ENCODE assay signal across 31 cellular contexts in the genomic region with DNA sequence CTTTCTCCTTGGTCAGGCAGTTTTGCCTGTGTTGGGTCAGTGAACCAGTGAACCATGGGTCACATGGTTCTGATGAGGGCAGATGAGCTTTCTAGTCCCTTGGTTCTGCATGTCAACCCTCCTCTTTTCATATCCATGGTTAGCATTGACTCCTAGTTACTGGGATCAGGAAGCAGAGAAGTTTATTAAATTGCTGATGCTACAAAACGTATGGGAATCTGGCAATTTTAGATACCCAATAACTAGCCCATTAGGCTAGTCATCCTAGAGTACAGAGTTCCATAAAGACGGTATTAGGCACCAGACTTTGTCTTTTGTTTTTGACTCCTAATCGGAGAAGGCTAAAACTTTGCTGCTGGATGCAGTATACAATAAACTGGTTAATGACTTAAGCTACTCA.
"Had no signal": no experiment of that assay in that cellular context is flagged by ENCODE, and none has a peak within 500 bp of the region (broad histone marks: within the 10 kb centered on the region; RNA-seq: fewer than 3 reads in every experiment).

No MANE protein-coding gene starts in this region.

- H3K4me1 ChIP-seq: parathyroid adenoma, psoas muscle, spleen, stomach, tibial nerve, upper lobe of left lung, vagina had no signal

- H3K4me2 ChIP-seq: smooth muscle cell had no signal

- H2AFZ ChIP-seq: parathyroid adenoma had no signal

- H3K9ac ChIP-seq: parathyroid adenoma had no signal

- ATAC-seq: naive thymus-derived CD4-positive, alpha-beta T cell; natural killer cell; psoas muscle; right cardiac atrium; sciatic nerve; stimulated activated effector memory CD8-positive, alpha-beta T cell treated with anti-CD3 and anti-CD28 coated beads, Interleukin-12 subunit alpha, Interleukin-12 subunit beta, amount 100 ng/mL, for 72 hours; stimulated activated naive B cell treated with anti-CD40 and anti-IgM and Interleukin-4, amounts not matched to agents 10 μg/mL and 1 μg/mL and 100 μg/mL, for 72 hours had no signal

- H3K9me3 Mint-ChIP-seq: nephron; stimulated activated naive CD8-positive, alpha-beta T cell treated with anti-CD3 and anti-CD28 coated beads, Interleukin-15, Interleukin-2, amounts not matched to agents 100 ng/mL and 50 ng/mL, for 24 hours had no signal

- H3K4me3 Mint-ChIP-seq: naive thymus-derived CD4-positive, alpha-beta T cell; natural killer cell; nephron; neural crest cell; stimulated activated effector memory CD8-positive, alpha-beta T cell treated with anti-CD3 and anti-CD28 coated beads, Interleukin-12 subunit alpha, Interleukin-12 subunit beta, amount 100 ng/mL, for 72 hours; stimulated activated naive B cell treated with anti-CD40 and anti-IgM and Interleukin-4, amounts not matched to agents 10 μg/mL and 1 μg/mL and 100 μg/mL, for 72 hours; stimulated activated naive CD8-positive, alpha-beta T cell treated with anti-CD3 and anti-CD28 coated beads, Interleukin-15, Interleukin-2, amounts not matched to agents 100 ng/mL and 50 ng/mL, for 24 hours had no signal

- H3K27me3 ChIP-seq: ovary, spleen, stomach, thyroid gland, tibial nerve, upper lobe of left lung, vagina had no signal

- H3K9me3 ChIP-seq: ovary, psoas muscle, spleen, stomach, thoracic aorta, thyroid gland, tibial nerve, upper lobe of left lung, vagina had no signal

- H3K27ac ChIP-seq: ovary, parathyroid adenoma, psoas muscle, skin epidermis, spleen, stomach, thoracic aorta, tibial nerve, upper lobe of left lung, vagina had no signal

- H3K36me3 ChIP-seq: ovary, spleen, stomach, thoracic aorta, thyroid gland, tibial nerve, upper lobe of left lung, vagina had no signal

- DNase-seq: naive thymus-derived CD4-positive, alpha-beta T cell; natural killer cell; occipital lobe; ovary; posterior cingulate gyrus; psoas muscle; right cardiac atrium; spleen; stimulated activated CD4-positive, alpha-beta T cell treated with anti-CD3 and anti-CD28 coated beads, Interleukin-12 subunit alpha, Interleukin-12 subunit beta, amount 100 ng/mL, for 4 hours; stimulated activated CD4-positive, alpha-beta T cell treated with anti-CD3 and anti-CD28 coated beads, Interleukin-1b, Interleukin-23, amount 100 ng/mL, for 48 hours; stimulated activated CD4-positive, alpha-beta T cell treated with anti-CD3 and anti-CD28 coated beads, Interleukin-4, amount 100 ng/mL, for 1 hour; stimulated activated CD4-positive, alpha-beta T cell treated with anti-CD3 and anti-CD28 coated beads, Interleukin-4, amount 100 ng/mL, for 4 hours; stimulated activated naive B cell treated with anti-CD40 and anti-IgM and Interleukin-4, amounts not matched to agents 10 μg/mL and 1 μg/mL and 100 μg/mL, for 72 hours; stimulated activated naive CD4-positive, alpha-beta T cell treated with Interleukin-2 at 50 U/mL for 16 hours; stomach; trophoblast cell had no signal

- H3K27ac Mint-ChIP-seq: naive thymus-derived CD4-positive, alpha-beta T cell; natural killer cell; nephron; progenitor cell of endocrine pancreas; stimulated activated effector memory CD8-positive, alpha-beta T cell treated with anti-CD3 and anti-CD28 coated beads, Interleukin-12 subunit alpha, Interleukin-12 subunit beta, amount 100 ng/mL, for 72 hours; stimulated activated naive B cell treated with anti-CD40 and anti-IgM and Interleukin-4, amounts not matched to agents 10 μg/mL and 1 μg/mL and 100 μg/mL, for 72 hours; stimulated activated naive CD8-positive, alpha-beta T cell treated with anti-CD3 and anti-CD28 coated beads, Interleukin-15, Interleukin-2, amounts not matched to agents 100 ng/mL and 50 ng/mL, for 24 hours had no signal

- H3K79me2 ChIP-seq: parathyroid adenoma had no signal

- H3K27me3 Mint-ChIP-seq: progenitor cell of endocrine pancreas; stimulated activated naive B cell treated with anti-CD40 and anti-IgM and Interleukin-4, amounts not matched to agents 10 μg/mL and 1 μg/mL and 100 μg/mL, for 72 hours; stimulated activated naive CD8-positive, alpha-beta T cell treated with anti-CD3 and anti-CD28 coated beads, Interleukin-15, Interleukin-2, amounts not matched to agents 100 ng/mL and 50 ng/mL, for 24 hours had no signal

- FAIRE-seq: urothelium cell line had no signal

- H3K4me3 ChIP-seq: ovary, psoas muscle, skin epidermis, smooth muscle cell, spleen, stomach, thoracic aorta, thyroid gland, tibial nerve, upper lobe of left lung, vagina had no signal

- H3K4me1 Mint-ChIP-seq: naive thymus-derived CD4-positive, alpha-beta T cell; natural killer cell; nephron; neural crest cell; stimulated activated effector memory CD8-positive, alpha-beta T cell treated with anti-CD3 and anti-CD28 coated beads, Interleukin-12 subunit alpha, Interleukin-12 subunit beta, amount 100 ng/mL, for 72 hours; stimulated activated naive B cell treated with anti-CD40 and anti-IgM and Interleukin-4, amounts not matched to agents 10 μg/mL and 1 μg/mL and 100 μg/mL, for 72 hours had no signal

- H3K36me3 Mint-ChIP-seq: naive thymus-derived CD4-positive, alpha-beta T cell; natural killer cell; stimulated activated effector memory CD8-positive, alpha-beta T cell treated with anti-CD3 and anti-CD28 coated beads, Interleukin-12 subunit alpha, Interleukin-12 subunit beta, amount 100 ng/mL, for 72 hours; stimulated activated naive B cell treated with anti-CD40 and anti-IgM and Interleukin-4, amounts not matched to agents 10 μg/mL and 1 μg/mL and 100 μg/mL, for 72 hours had no signal
